ENCODE assay signal across 7 cellular contexts in genomic region chr7:2520131-2520807, GRCh38. TPM values are rescaled to one million over a fixed set of nuclear protein-coding genes. Genes with fewer than 3 reads are reported as not detected.
DNase-seq lines count a peak whose midpoint lies in the region; TF ChIP-seq lines count a peak whose summit lies in the region.

No MANE protein-coding gene starts in this region.

- H3K4me1 ChIP-seq in DOHH2 (ENCODE audit: control insufficient read depth, low read length) (peaks cover 41% of the 10 kb centered on the region), HUES64 (ENCODE audit: insufficient read depth, low read length) (peaks cover 54% of the 10 kb centered on the region), iPS DF 6.9 (ENCODE audit: control insufficient read depth, insufficient read depth, low read length) (peaks cover 37% of the 10 kb centered on the region)

- peak; percentile 55 to 62 for DNase-seq in activated T-cell treated with anti-CD3 and anti-CD28 coated beads, Interleukin-2, amount 50 U/mL, for 48 hours
- DNase-seq in iPS DF 6.9 (ENCODE audit: low read depth, low spot score) (no peak), NCI-H1694 treated with DMSO at 0.1 percent for 48 hours (lab: John Stamatoyannopoulos, UW) (no peak)
- peak; percentile 59 for DNase-seq in stimulated activated CD8-positive, alpha-beta memory T cell treated with anti-CD3 and anti-CD28 coated beads, Interleukin-4, amount 100 ng/mL, for 48 hours
- no peak for DNase-seq in activated effector memory CD4-positive, alpha-beta T cell treated with Interleukin-2 at 50 U/mL for 16 hours

- no peaks in the 10 kb centered on the region for H3K79me2 ChIP-seq in DOHH2 (ENCODE audit: control insufficient read depth, low read length)

- peaks cover 74% of the 10 kb centered on the region for H3K27me3 ChIP-seq in DOHH2 (ENCODE audit: control insufficient read depth, low read length)
- peaks cover 33% of the 10 kb centered on the region for H3K27me3 ChIP-seq in HUES64 (ENCODE audit: insufficient read depth, low read length)
- peaks cover 4% of the 10 kb centered on the region; the same call in 1 of the 2 replicates for H3K27me3 ChIP-seq in iPS DF 6.9 (ENCODE audit: control insufficient read depth, insufficient read depth, low read length)

- WGBS in HUES64 = 4% methylated on average over 37 of the region's 38 CpGs
- no CpG with 5 or more reads among the region's 38 CpGs for WGBS in iPS DF 6.9 (ENCODE audit: insufficient coverage, insufficient read length)

- H3K4me2 ChIP-seq in DOHH2 (ENCODE audit: low read length) = peak overlapping the region; percentile 66

- peaks cover 5% of the 10 kb centered on the region; the same call in 1 of the 2 replicates for H4K20me1 ChIP-seq in DOHH2 (ENCODE audit: control insufficient read depth, insufficient read depth, low read depth, low read length)

- H3K4me3 ChIP-seq in DOHH2 (ENCODE audit: low read length) = peak overlapping the region; percentile 52
- peak overlapping the region; percentile 62 for H3K4me3 ChIP-seq in HUES64 (ENCODE audit: low read length)
- H3K4me3 ChIP-seq in iPS DF 6.9 (ENCODE audit: low read length) = peak overlapping the region; percentile 48; the same call in 1 of the 2 replicates

- H3K36me3 ChIP-seq in DOHH2 (ENCODE audit: control insufficient read depth, low read length) = no peaks in the 10 kb centered on the region
- 0 out of 2 replicates have a peak, but pooled peaks cover 1% of the 10 kb centered on the region for H3K36me3 ChIP-seq in HUES64 (ENCODE audit: insufficient read depth, low read length)
- no peaks in the 10 kb centered on the region for H3K36me3 ChIP-seq in iPS DF 6.9 (ENCODE audit: control insufficient read depth, insufficient read depth, low read length)

- no peaks in the 10 kb centered on the region; the same call in 1 of the 2 replicates for H3F3A ChIP-seq in DOHH2 (ENCODE audit: control insufficient read depth, insufficient read depth)

- H3K27ac ChIP-seq in DOHH2 (ENCODE audit: low read depth, low read length) = no peak overlapping the region
- no peak overlapping the region for H3K27ac ChIP-seq in HUES64 (ENCODE audit: low read depth, low read length)
- H3K27ac ChIP-seq in iPS DF 6.9 (ENCODE audit: low read length) = no peak overlapping the region

- TF ChIP-seq CTCF in DOHH2 (IDR thresholded peaks at IDR 0.05; ENCODE audit: low read depth, low read length, poor library complexity, severe bottlenecking) = peak; percentile 18

- 0 out of 2 replicates have a peak overlapping the region, but pooled peaks have one; percentile 26 for H3K9ac ChIP-seq in HUES64 (ENCODE audit: low read depth, low read length)

- H3K9me3 ChIP-seq in DOHH2 (ENCODE audit: control insufficient read depth, insufficient read depth, low read length) (no peaks in the 10 kb centered on the region), HUES64 (ENCODE audit: insufficient read depth, low read depth, low read length) (no peaks in the 10 kb centered on the region), iPS DF 6.9 (ENCODE audit: control insufficient read depth, insufficient read depth, low read length) (no peaks in the 10 kb centered on the region)

- no peaks in the 10 kb centered on the region for H3K9me2 ChIP-seq in DOHH2 (replicated peaks; ENCODE audit: control insufficient read depth, low read length)

RNA-seq across cellular contexts. Expression of gene LFNG, which starts 0.7 kb away (rescaled TPM):
- 23.3 TPM for polyA plus RNA-seq in HUES64 (2013, experiment 1 of 2)
- 25.9 TPM for polyA plus RNA-seq in HUES64 (2013, experiment 2 of 2)

RNA-seq across cellular contexts. Expression of gene BRAT1, which starts 35.1 kb away (rescaled TPM):
- polyA plus RNA-seq in HUES64 (2013, experiment 1 of 2) = 33.9 TPM
- polyA plus RNA-seq in HUES64 (2013, experiment 2 of 2) = 33.3 TPM

RNA-seq across cellular contexts. Expression of gene IQCE, which starts 38.5 kb away (rescaled TPM):
- 3.9 TPM for polyA plus RNA-seq in HUES64 (2013, experiment 1 of 2)
- 4.8 TPM for polyA plus RNA-seq in HUES64 (2013, experiment 2 of 2)

RNA-seq across cellular contexts. Expression of gene GRIFIN, which starts 44.1 kb away (rescaled TPM):
- polyA plus RNA-seq in HUES64 (2013, experiment 1 of 2) = not detected
- not detected for polyA plus RNA-seq in HUES64 (2013, experiment 2 of 2)

Comparison
In these comparisons a context has a peak if more than half of its experiments do, and no peak if none do; other contexts are left out.
1. DNase-seq: peak in activated T-cell treated with anti-CD3 and anti-CD28 coated beads, Interleukin-2, amount 50 U/mL, for 48 hours (2 of 2) and stimulated activated CD8-positive, alpha-beta memory T cell treated with anti-CD3 and anti-CD28 coated beads, Interleukin-4, amount 100 ng/mL, for 48 hours (single experiment); none in iPS DF 6.9 (single experiment), activated effector memory CD4-positive, alpha-beta T cell treated with Interleukin-2 at 50 U/mL for 16 hours (single experiment) and NCI-H1694 treated with DMSO at 0.1 percent for 48 hours (single experiment).
2. Peak in every context shown above with its lines, with median percentiles within 50 percentile points of each other: H3K4me3 ChIP-seq.